ENCODE assay signal across 1 cellular context in the genomic region with DNA sequence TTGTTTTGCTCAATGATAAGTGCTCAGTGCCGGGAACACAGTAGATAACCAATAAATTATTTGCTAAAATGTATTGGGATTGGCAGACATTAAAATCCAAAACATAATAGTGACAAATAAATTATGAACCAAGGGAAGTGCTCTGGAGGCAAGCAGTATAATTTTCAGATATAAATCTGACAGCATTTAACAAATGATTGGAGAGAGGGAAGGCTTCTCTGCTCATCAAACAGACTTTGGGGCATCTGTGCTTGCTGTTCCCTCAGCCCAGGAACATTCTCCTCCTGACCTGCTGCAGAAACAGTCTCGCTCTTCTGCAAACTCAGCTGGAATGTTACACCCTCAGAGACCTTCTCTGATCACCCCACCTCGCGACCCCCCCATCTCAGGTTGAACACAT.
TF ChIP-seq lines count a peak whose summit lies in the region.

No MANE protein-coding gene starts in this region.

TF ChIP-seq in K562, 482 proteins besides CTCF, POLR2A, EP300 and RAD21 (continued from another document):
- TF ChIP-seq, protein P1, sequence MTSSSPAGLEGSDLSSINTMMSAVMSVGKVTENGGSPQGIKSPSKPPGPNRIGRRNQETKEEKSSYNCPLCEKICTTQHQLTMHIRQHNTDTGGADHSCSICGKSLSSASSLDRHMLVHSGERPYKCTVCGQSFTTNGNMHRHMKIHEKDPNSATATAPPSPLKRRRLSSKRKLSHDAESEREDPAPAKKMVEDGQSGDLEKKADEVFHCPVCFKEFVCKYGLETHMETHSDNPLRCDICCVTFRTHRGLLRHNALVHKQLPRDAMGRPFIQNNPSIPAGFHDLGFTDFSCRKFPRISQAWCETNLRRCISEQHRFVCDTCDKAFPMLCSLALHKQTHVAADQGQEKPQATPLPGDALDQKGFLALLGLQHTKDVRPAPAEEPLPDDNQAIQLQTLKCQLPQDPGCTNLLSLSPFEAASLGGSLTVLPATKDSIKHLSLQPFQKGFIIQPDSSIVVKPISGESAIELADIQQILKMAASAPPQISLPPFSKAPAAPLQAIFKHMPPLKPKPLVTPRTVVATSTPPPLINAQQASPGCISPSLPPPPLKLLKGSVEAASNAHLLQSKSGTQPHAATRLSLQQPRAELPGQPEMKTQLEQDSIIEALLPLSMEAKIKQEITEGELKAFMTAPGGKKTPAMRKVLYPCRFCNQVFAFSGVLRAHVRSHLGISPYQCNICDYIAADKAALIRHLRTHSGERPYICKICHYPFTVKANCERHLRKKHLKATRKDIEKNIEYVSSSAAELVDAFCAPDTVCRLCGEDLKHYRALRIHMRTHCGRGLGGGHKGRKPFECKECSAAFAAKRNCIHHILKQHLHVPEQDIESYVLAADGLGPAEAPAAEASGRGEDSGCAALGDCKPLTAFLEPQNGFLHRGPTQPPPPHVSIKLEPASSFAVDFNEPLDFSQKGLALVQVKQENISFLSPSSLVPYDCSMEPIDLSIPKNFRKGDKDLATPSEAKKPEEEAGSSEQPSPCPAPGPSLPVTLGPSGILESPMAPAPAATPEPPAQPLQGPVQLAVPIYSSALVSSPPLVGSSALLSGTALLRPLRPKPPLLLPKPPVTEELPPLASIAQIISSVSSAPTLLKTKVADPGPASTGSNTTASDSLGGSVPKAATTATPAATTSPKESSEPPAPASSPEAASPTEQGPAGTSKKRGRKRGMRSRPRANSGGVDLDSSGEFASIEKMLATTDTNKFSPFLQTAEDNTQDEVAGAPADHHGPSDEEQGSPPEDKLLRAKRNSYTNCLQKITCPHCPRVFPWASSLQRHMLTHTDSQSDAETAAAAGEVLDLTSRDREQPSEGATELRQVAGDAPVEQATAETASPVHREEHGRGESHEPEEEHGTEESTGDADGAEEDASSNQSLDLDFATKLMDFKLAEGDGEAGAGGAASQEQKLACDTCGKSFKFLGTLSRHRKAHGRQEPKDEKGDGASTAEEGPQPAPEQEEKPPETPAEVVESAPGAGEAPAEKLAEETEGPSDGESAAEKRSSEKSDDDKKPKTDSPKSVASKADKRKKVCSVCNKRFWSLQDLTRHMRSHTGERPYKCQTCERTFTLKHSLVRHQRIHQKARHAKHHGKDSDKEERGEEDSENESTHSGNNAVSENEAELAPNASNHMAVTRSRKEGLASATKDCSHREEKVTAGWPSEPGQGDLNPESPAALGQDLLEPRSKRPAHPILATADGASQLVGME (CRISPR knock-in tag; IDR thresholded peaks at IDR 0.05), result no peak
- 0 out of 2 replicates have a peak, but pooled peaks have one; percentile 14 for TF ChIP-seq EP400 (IDR thresholded peaks at IDR 0.05)
- TF ChIP-seq, protein P2, sequence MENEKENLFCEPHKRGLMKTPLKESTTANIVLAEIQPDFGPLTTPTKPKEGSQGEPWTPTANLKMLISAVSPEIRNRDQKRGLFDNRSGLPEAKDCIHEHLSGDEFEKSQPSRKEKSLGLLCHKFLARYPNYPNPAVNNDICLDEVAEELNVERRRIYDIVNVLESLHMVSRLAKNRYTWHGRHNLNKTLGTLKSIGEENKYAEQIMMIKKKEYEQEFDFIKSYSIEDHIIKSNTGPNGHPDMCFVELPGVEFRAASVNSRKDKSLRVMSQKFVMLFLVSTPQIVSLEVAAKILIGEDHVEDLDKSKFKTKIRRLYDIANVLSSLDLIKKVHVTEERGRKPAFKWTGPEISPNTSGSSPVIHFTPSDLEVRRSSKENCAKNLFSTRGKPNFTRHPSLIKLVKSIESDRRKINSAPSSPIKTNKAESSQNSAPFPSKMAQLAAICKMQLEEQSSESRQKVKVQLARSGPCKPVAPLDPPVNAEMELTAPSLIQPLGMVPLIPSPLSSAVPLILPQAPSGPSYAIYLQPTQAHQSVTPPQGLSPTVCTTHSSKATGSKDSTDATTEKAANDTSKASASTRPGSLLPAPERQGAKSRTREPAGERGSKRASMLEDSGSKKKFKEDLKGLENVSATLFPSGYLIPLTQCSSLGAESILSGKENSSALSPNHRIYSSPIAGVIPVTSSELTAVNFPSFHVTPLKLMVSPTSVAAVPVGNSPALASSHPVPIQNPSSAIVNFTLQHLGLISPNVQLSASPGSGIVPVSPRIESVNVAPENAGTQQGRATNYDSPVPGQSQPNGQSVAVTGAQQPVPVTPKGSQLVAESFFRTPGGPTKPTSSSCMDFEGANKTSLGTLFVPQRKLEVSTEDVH (IDR thresholded peaks at IDR 0.05; ENCODE audit: low read depth, partially characterized antibody), result no peak
- peak; percentile 62 for TF ChIP-seq CHD1 (IDR thresholded peaks at IDR 0.05; ENCODE audit: low read length)
- TF ChIP-seq, protein P3, sequence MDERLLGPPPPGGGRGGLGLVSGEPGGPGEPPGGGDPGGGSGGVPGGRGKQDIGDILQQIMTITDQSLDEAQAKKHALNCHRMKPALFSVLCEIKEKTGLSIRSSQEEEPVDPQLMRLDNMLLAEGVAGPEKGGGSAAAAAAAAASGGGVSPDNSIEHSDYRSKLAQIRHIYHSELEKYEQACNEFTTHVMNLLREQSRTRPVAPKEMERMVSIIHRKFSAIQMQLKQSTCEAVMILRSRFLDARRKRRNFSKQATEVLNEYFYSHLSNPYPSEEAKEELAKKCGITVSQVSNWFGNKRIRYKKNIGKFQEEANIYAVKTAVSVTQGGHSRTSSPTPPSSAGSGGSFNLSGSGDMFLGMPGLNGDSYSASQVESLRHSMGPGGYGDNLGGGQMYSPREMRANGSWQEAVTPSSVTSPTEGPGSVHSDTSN (CRISPR knock-in tag; IDR thresholded peaks at IDR 0.05; ENCODE audit: low read depth), result no peak
- TF ChIP-seq, protein P3 (tag; conservative IDR thresholded peaks at IDR 0.05; ENCODE audit: low read depth), result peak; percentile 60
- TF ChIP-seq FOXA3 (CRISPR knock-in tag; conservative IDR thresholded peaks at IDR 0.05 in 1 of 2, IDR thresholded peaks at IDR 0.05 in 1 of 2), result peak in 1 of 2 experiments; percentile 39; a peak in 1 of 4 replicates
- TF ChIP-seq, protein P4, sequence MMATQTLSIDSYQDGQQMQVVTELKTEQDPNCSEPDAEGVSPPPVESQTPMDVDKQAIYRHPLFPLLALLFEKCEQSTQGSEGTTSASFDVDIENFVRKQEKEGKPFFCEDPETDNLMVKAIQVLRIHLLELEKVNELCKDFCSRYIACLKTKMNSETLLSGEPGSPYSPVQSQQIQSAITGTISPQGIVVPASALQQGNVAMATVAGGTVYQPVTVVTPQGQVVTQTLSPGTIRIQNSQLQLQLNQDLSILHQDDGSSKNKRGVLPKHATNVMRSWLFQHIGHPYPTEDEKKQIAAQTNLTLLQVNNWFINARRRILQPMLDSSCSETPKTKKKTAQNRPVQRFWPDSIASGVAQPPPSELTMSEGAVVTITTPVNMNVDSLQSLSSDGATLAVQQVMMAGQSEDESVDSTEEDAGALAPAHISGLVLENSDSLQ (IDR thresholded peaks at IDR 0.05), result peak; percentile 47
- 0 out of 2 replicates have a peak, but pooled peaks have one; percentile 57 for TF ChIP-seq GATAD2B (IDR thresholded peaks at IDR 0.05; ENCODE audit: borderline replicate concordance)
- peak; percentile 62 for TF ChIP-seq MEIS2 (IDR thresholded peaks at IDR 0.05; ENCODE audit: partially characterized antibody)
- TF ChIP-seq, protein P5, sequence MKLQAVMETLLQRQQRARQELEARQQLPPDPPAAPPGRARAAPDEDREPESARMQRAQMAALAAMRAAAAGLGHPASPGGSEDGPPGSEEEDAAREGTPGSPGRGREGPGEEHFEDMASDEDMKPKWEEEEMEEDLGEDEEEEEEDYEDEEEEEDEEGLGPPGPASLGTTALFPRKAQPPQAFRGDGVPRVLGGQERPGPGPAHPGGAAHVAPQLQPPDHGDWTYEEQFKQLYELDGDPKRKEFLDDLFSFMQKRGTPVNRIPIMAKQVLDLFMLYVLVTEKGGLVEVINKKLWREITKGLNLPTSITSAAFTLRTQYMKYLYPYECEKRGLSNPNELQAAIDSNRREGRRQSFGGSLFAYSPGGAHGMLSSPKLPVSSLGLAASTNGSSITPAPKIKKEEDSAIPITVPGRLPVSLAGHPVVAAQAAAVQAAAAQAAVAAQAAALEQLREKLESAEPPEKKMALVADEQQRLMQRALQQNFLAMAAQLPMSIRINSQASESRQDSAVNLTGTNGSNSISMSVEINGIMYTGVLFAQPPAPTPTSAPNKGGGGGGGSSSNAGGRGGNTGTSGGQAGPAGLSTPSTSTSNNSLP (IDR thresholded peaks at IDR 0.05; ENCODE audit: borderline replicate concordance, low read depth, low read length), result 0 out of 2 replicates have a peak, but pooled peaks have one; percentile 42
- TF ChIP-seq CBFA2T3 (IDR thresholded peaks at IDR 0.05), result peak; percentile 15; the same call in 1 of the 2 replicates
